In genomic region chr5:139197710-139198669, GRCh38 we compare ENCODE assay signal across 1 cellular context.
TF ChIP-seq lines count a peak whose summit lies in the region.

Gene SIL1 (minus strand): TSS chr5:139198368. CDS start chr5:139127843, 70,525 bp downstream.

TF ChIP-seq in GM12878, 131 proteins besides CTCF, POLR2A, EP300 and RAD21 (continued from another document and continues in another):
- TF ChIP-seq, protein P1, sequence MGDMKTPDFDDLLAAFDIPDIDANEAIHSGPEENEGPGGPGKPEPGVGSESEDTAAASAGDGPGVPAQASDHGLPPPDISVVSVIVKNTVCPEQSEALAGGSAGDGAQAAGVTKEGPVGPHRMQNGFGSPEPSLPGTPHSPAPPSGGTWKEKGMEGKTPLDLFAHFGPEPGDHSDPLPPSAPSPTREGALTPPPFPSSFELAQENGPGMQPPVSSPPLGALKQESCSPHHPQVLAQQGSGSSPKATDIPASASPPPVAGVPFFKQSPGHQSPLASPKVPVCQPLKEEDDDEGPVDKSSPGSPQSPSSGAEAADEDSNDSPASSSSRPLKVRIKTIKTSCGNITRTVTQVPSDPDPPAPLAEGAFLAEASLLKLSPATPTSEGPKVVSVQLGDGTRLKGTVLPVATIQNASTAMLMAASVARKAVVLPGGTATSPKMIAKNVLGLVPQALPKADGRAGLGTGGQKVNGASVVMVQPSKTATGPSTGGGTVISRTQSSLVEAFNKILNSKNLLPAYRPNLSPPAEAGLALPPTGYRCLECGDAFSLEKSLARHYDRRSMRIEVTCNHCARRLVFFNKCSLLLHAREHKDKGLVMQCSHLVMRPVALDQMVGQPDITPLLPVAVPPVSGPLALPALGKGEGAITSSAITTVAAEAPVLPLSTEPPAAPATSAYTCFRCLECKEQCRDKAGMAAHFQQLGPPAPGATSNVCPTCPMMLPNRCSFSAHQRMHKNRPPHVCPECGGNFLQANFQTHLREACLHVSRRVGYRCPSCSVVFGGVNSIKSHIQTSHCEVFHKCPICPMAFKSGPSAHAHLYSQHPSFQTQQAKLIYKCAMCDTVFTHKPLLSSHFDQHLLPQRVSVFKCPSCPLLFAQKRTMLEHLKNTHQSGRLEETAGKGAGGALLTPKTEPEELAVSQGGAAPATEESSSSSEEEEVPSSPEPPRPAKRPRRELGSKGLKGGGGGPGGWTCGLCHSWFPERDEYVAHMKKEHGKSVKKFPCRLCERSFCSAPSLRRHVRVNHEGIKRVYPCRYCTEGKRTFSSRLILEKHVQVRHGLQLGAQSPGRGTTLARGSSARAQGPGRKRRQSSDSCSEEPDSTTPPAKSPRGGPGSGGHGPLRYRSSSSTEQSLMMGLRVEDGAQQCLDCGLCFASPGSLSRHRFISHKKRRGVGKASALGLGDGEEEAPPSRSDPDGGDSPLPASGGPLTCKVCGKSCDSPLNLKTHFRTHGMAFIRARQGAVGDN (IDR thresholded peaks at IDR 0.05), result peak; percentile 94
- TF ChIP-seq SRF (IDR thresholded peaks at IDR 0.05; ENCODE audit: low read depth in 2 of 2, low read length in 2 of 2), result no peak
- no peak for TF ChIP-seq RCOR1 (conservative IDR thresholded peaks at IDR 0.05; ENCODE audit: low read depth, low read length)
- no peak for TF ChIP-seq TCF7 (IDR thresholded peaks at IDR 0.05; ENCODE audit: borderline replicate concordance)
- TF ChIP-seq TAF1 (IDR thresholded peaks at IDR 0.05; ENCODE audit: borderline replicate concordance, low read depth, low read length), result peak; percentile 92
- peak; percentile 57; the same call in 1 of the 2 replicates for TF ChIP-seq CHD2 (IDR thresholded peaks at IDR 0.05; ENCODE audit: borderline replicate concordance, low read depth, low read length)
- no peak for TF ChIP-seq SREBF1 (IDR thresholded peaks at IDR 0.05; ENCODE audit: low read length)
- no peak for TF ChIP-seq EGR1 (IDR thresholded peaks at IDR 0.05; ENCODE audit: borderline replicate concordance in 1 of 2, low read depth in 2 of 2, low read length in 2 of 2)
- TF ChIP-seq, protein P2, sequence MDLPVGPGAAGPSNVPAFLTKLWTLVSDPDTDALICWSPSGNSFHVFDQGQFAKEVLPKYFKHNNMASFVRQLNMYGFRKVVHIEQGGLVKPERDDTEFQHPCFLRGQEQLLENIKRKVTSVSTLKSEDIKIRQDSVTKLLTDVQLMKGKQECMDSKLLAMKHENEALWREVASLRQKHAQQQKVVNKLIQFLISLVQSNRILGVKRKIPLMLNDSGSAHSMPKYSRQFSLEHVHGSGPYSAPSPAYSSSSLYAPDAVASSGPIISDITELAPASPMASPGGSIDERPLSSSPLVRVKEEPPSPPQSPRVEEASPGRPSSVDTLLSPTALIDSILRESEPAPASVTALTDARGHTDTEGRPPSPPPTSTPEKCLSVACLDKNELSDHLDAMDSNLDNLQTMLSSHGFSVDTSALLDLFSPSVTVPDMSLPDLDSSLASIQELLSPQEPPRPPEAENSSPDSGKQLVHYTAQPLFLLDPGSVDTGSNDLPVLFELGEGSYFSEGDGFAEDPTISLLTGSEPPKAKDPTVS (IDR thresholded peaks at IDR 0.05; ENCODE audit: low read depth, low read length), result no peak
- TF ChIP-seq FOXM1 (IDR thresholded peaks at IDR 0.05; ENCODE audit: low read depth, low read length), result no peak
- TF ChIP-seq IRF5 (IDR thresholded peaks at IDR 0.05; ENCODE audit: borderline replicate concordance), result no peak
- peak; percentile 46; the same call in 1 of the 2 replicates for TF ChIP-seq BACH1 (IDR thresholded peaks at IDR 0.05; ENCODE audit: borderline replicate concordance)
- TF ChIP-seq PBX3 (IDR thresholded peaks at IDR 0.05; ENCODE audit: insufficient replicate concordance, low read depth, low read length), result peak; percentile 31
- no peak for TF ChIP-seq STAT3 (IDR thresholded peaks at IDR 0.05; ENCODE audit: low read depth, low read length)
- TF ChIP-seq MEF2A (IDR thresholded peaks at IDR 0.05; ENCODE audit: insufficient read depth, low read depth, low read length), result no peak
- TF ChIP-seq SMAD1 (IDR thresholded peaks at IDR 0.05; ENCODE audit: low read depth, partially characterized antibody), result no peak
- TF ChIP-seq MLLT1 (IDR thresholded peaks at IDR 0.05), result peak; percentile 19; the same call in 1 of the 2 replicates
- TF ChIP-seq HDAC6 (IDR thresholded peaks at IDR 0.05; ENCODE audit: unreplicated experiment), result no peak
- TF ChIP-seq ZNF274 (IDR thresholded peaks at IDR 0.05; ENCODE audit: insufficient read depth, insufficient read length), result no peak
- peak; percentile 27 for TF ChIP-seq RELA (IDR thresholded peaks at IDR 0.05; ENCODE audit: borderline replicate concordance, partially characterized antibody)
- TF ChIP-seq E2F8 (IDR thresholded peaks at IDR 0.05; ENCODE audit: low read depth, partially characterized antibody), result no peak
- no peak for TF ChIP-seq ZBED1 (IDR thresholded peaks at IDR 0.05; ENCODE audit: borderline replicate concordance)
- TF ChIP-seq CEBPB (IDR thresholded peaks at IDR 0.05; ENCODE audit: borderline replicate concordance in 1 of 2, low read depth in 2 of 2, low read length in 2 of 2), result no peak
- TF ChIP-seq CHD4 (IDR thresholded peaks at IDR 0.05), result no peak
- no peak; the same call in 1 of the 2 replicates for TF ChIP-seq RB1 (IDR thresholded peaks at IDR 0.05; ENCODE audit: borderline replicate concordance)
- no peak for TF ChIP-seq EED (IDR thresholded peaks at IDR 0.05; ENCODE audit: low read depth)
- TF ChIP-seq TCF12 (IDR thresholded peaks at IDR 0.05; ENCODE audit: low read depth, low read length), result peak; percentile 54; the same call in 1 of the 2 replicates
- no peak for TF ChIP-seq CUX1 (IDR thresholded peaks at IDR 0.05; ENCODE audit: insufficient replicate concordance, low read depth, low read length)
- TF ChIP-seq SUPT20H (IDR thresholded peaks at IDR 0.05; ENCODE audit: borderline replicate concordance, control insufficient read depth, low read depth, low read length), result no peak
- no peak for TF ChIP-seq RAD51 (IDR thresholded peaks at IDR 0.05)
- TF ChIP-seq, protein P3, sequence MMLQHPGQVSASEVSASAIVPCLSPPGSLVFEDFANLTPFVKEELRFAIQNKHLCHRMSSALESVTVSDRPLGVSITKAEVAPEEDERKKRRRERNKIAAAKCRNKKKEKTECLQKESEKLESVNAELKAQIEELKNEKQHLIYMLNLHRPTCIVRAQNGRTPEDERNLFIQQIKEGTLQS (IDR thresholded peaks at IDR 0.05; ENCODE audit: borderline replicate concordance, extremely low read depth, low read depth, low read length), result no peak
- TF ChIP-seq EZH2 (IDR thresholded peaks at IDR 0.05; ENCODE audit: borderline replicate concordance, control insufficient read depth, low read depth, low read length), result no peak
- no peak for TF ChIP-seq CHD1 (IDR thresholded peaks at IDR 0.05; ENCODE audit: low read depth, low read length)
- TF ChIP-seq ATF7 (IDR thresholded peaks at IDR 0.05; ENCODE audit: low read depth), result no peak
- TF ChIP-seq SIX5 (IDR thresholded peaks at IDR 0.05; ENCODE audit: low read depth, low read length, severe bottlenecking), result peak; percentile 39
- TF ChIP-seq MYB (IDR thresholded peaks at IDR 0.05; ENCODE audit: borderline replicate concordance, low read depth, low read length), result no peak
- no peak for TF ChIP-seq ZNF622 (IDR thresholded peaks at IDR 0.05)
- TF ChIP-seq NKRF (conservative IDR thresholded peaks at IDR 0.05), result peak; percentile 57
